Comparison of ENCODE assay signal across 1 cellular context in genomic region chr7:148135106-148135505, GRCh38.
TF ChIP-seq lines count a peak whose summit lies in the region.

No MANE protein-coding gene starts in this region.

TF ChIP-seq in HepG2, 621 proteins besides CTCF, POLR2A, EP300 and RAD21 (continued from another document):
- TF ChIP-seq ATF4 (CRISPR knock-in tag; IDR thresholded peaks at IDR 0.05) = no peak
- TF ChIP-seq, protein P1, sequence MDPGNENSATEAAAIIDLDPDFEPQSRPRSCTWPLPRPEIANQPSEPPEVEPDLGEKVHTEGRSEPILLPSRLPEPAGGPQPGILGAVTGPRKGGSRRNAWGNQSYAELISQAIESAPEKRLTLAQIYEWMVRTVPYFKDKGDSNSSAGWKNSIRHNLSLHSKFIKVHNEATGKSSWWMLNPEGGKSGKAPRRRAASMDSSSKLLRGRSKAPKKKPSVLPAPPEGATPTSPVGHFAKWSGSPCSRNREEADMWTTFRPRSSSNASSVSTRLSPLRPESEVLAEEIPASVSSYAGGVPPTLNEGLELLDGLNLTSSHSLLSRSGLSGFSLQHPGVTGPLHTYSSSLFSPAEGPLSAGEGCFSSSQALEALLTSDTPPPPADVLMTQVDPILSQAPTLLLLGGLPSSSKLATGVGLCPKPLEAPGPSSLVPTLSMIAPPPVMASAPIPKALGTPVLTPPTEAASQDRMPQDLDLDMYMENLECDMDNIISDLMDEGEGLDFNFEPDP (CRISPR knock-in tag; conservative IDR thresholded peaks at IDR 0.05) = no peak
- no peak for TF ChIP-seq ZNF280B (CRISPR knock-in tag; IDR thresholded peaks at IDR 0.05; ENCODE audit: borderline replicate concordance)
- TF ChIP-seq ZUFSP (CRISPR knock-in tag; IDR thresholded peaks at IDR 0.05; ENCODE audit: borderline replicate concordance) = no peak
- no peak for TF ChIP-seq HNRNPLL (IDR thresholded peaks at IDR 0.05; ENCODE audit: low read depth, low read length, poor library complexity, severe bottlenecking)
- no peak for TF ChIP-seq SMARCC2 (IDR thresholded peaks at IDR 0.05)
- TF ChIP-seq ZC3H13 (CRISPR knock-in tag; IDR thresholded peaks at IDR 0.05) = no peak
- no peak for TF ChIP-seq MBNL3 (CRISPR knock-in tag; conservative IDR thresholded peaks at IDR 0.05)
- no peak for TF ChIP-seq RXRA (CRISPR knock-in tag; IDR thresholded peaks at IDR 0.05)
